In genomic region chr16:25066747-25067631, GRCh38 we compare ENCODE assay signal across 8 cellular contexts. TPM values are rescaled to one million over a fixed set of nuclear protein-coding genes. Genes with fewer than 3 reads are reported as not detected.
A peak's percentile ranks its signal among the peaks of the same experiment; 100 is the strongest.
DNase-seq lines count a peak whose midpoint lies in the region; ATAC-seq, FAIRE-seq and TF ChIP-seq lines count a peak whose summit lies in the region.

No MANE protein-coding gene starts in this region.

- peak overlapping the region; percentile 82 to 92 for H3K27ac ChIP-seq in A549
- peak overlapping the region; percentile 90 to 96 for H3K27ac ChIP-seq in coronary artery

- no peak for TF ChIP-seq RAD21 in A549 (conservative IDR thresholded peaks at IDR 0.05 in 1 of 2, IDR thresholded peaks at IDR 0.05 in 1 of 2)

- POLR2A ChIA-PET in A549 (lab: Yijun Ruan, JAX), result interaction anchor here (0.6 to 1.8 kb wide), 6 partner anchors 12 to 112 kb away, joined by 3 to 12 read pairs (median 6); partner anchors contain the start of gene LCMT1
- POLR2A ChIA-PET in activated CD4-positive, alpha-beta T cell treated with anti-CD3 and anti-CD28 coated beads, Interleukin-2, amount 10 ng/mL, durations not matched to agents 7 days and 5 days (lab: Charles Lee), result no interaction called here

- H3K9me3 Mint-ChIP-seq in activated CD4-positive, alpha-beta T cell treated with anti-CD3 and anti-CD28 coated beads, Interleukin-2, amount 10 ng/mL, durations not matched to agents 7 days and 5 days, result no peaks in the 10 kb centered on the region

- WGBS in A549 (ENCODE audit: missing lambda C conversion rate), result 12% methylated on average over 14 of the region's 63 CpGs

- H3K9me3 ChIP-seq in A549, result no peaks in the 10 kb centered on the region

- no peak for FAIRE-seq in A549 (lab: Jason Lieb, UNC)

- no peaks in the 10 kb centered on the region for H3K4me1 ChIP-seq in A549

- peak overlapping the region; percentile 81 for H3K27ac Mint-ChIP-seq in activated CD4-positive, alpha-beta T cell treated with anti-CD3 and anti-CD28 coated beads, Interleukin-2, amount 10 ng/mL, durations not matched to agents 7 days and 5 days

- peaks cover 44% of the 10 kb centered on the region for H3K4me1 Mint-ChIP-seq in activated CD4-positive, alpha-beta T cell treated with anti-CD3 and anti-CD28 coated beads, Interleukin-2, amount 10 ng/mL, durations not matched to agents 7 days and 5 days

- peak; percentile 90 for TF ChIP-seq POLR2A in A549 (IDR thresholded peaks at IDR 0.05; ENCODE audit: low read length)

- no peaks in the 10 kb centered on the region for H3K36me3 Mint-ChIP-seq in activated CD4-positive, alpha-beta T cell treated with anti-CD3 and anti-CD28 coated beads, Interleukin-2, amount 10 ng/mL, durations not matched to agents 7 days and 5 days (ENCODE audit: low read depth)

- H3K27me3 Mint-ChIP-seq in activated CD4-positive, alpha-beta T cell treated with anti-CD3 and anti-CD28 coated beads, Interleukin-2, amount 10 ng/mL, durations not matched to agents 7 days and 5 days, result peaks cover 12% of the 10 kb centered on the region

- peak overlapping the region; percentile 76 for H3K4me3 ChIP-seq in A549
- peak overlapping the region; percentile 92 for H3K4me3 ChIP-seq in coronary artery

- CTCF ChIA-PET in A549 (lab: Yijun Ruan, JAX), result interaction anchor here (1.4 to 2.0 kb wide), 2 partner anchors 11 to 69 kb away, joined by 3 to 6 read pairs; no protein-coding TSS in a partner anchor
- CTCF ChIA-PET in activated CD4-positive, alpha-beta T cell treated with anti-CD3 and anti-CD28 coated beads, Interleukin-2, amount 10 ng/mL, durations not matched to agents 7 days and 5 days (lab: Charles Lee), result interaction anchor here (0.6 to 1.0 kb wide), 6 partner anchors 10 to 79 kb away, joined by 3 to 4 read pairs (median 3); no protein-coding TSS in a partner anchor

- no peak for TF ChIP-seq EP300 in A549 (IDR thresholded peaks at IDR 0.05)

- ATAC-seq in A549 (peak; percentile 95 to 99), GM18861 (IDR thresholded peaks at IDR 0.05; ENCODE audit: unreplicated experiment) (peak; percentile 44), HG03095 (IDR thresholded peaks at IDR 0.05; ENCODE audit: unreplicated experiment) (peak; percentile 91)

- H3K4me3 Mint-ChIP-seq in activated CD4-positive, alpha-beta T cell treated with anti-CD3 and anti-CD28 coated beads, Interleukin-2, amount 10 ng/mL, durations not matched to agents 7 days and 5 days, result peak overlapping the region; percentile 73

- no peak for TF ChIP-seq CTCF in A549 (IDR thresholded peaks at IDR 0.05)
- TF ChIP-seq CTCF in coronary artery (IDR thresholded peaks at IDR 0.05), result no peak

- H3K4me2 ChIP-seq in A549, result peak overlapping the region; percentile 91

- DNase-seq in A549 (ENCODE audit: low read depth in 1 of 2, low spot score in 1 of 2) (peak; percentile 75 to 85), NCI-H510A treated with DMSO at 0.1 percent for 48 hours (lab: John Stamatoyannopoulos, UW) (peak; percentile 81), coronary artery (ENCODE audit: low spot score) (peak; percentile 90), left kidney (ENCODE audit: low read depth, low spot score) (peak; percentile 91)
- peak; percentile 78 for DNase-seq in activated CD4-positive, alpha-beta T cell treated with anti-CD3 and anti-CD28 coated beads, Interleukin-2, amount 10 ng/mL, durations not matched to agents 7 days and 5 days
- DNase-seq in stimulated activated CD4-positive, alpha-beta T cell treated with anti-CD3 and anti-CD28 coated beads, Interleukin-1b, Interleukin-23, amount 100 ng/mL, for 48 hours, result peak; percentile 79

TF ChIP-seq in A549, 52 proteins besides CTCF, POLR2A, EP300 and RAD21:
- TF ChIP-seq TP53 (CRISPR knock-in tag; IDR thresholded peaks at IDR 0.05), result no peak
- peak; percentile 86 for TF ChIP-seq BCL3 (IDR thresholded peaks at IDR 0.05)
- TF ChIP-seq SREBF2 (IDR thresholded peaks at IDR 0.05), result no peak
- TF ChIP-seq E2F6 (IDR thresholded peaks at IDR 0.05; ENCODE audit: borderline replicate concordance, low read depth), result peak; percentile 57; the same call in 1 of the 2 replicates
- peak; percentile 19; the same call in 1 of the 2 replicates for TF ChIP-seq MAX (IDR thresholded peaks at IDR 0.05)
- 0 out of 2 replicates have a peak, but pooled peaks have one; percentile 19 for TF ChIP-seq ATOH8 (CRISPR knock-in tag; IDR thresholded peaks at IDR 0.05; ENCODE audit: low read depth)
- TF ChIP-seq JUN (IDR thresholded peaks at IDR 0.05), result peak in 1 of 2 experiments; percentile 75; a peak in 3 of 5 replicates
- TF ChIP-seq PHF8 (IDR thresholded peaks at IDR 0.05; ENCODE audit: borderline replicate concordance, low read depth), result peak; percentile 82; the same call in 1 of the 2 replicates

RNA-seq across cellular contexts. Expression of gene LCMT1, which starts 44.6 kb away (rescaled TPM):
- polyA plus RNA-seq in A549 (2011; rRNA removed) (43.5 and 47.6 TPM in 2 replicates), A549 (2017; fragmentation: RNase III; extraction: RNeasy Plus Mini Kit Qiagen cat#74134 plus additional on column Dnase treatment) (34.4 to 36.6 TPM (median 36.4 TPM) in 3 replicates)
- polyA plus RNA-seq in A549 (2012; cell fraction: cytosol; rRNA removed), result 18.7 and 20.4 TPM in 2 replicates
- polyA plus RNA-seq in A549 (2012; cell fraction: nucleus; rRNA removed), result 10.8 and 15.3 TPM in 2 replicates
- 42.8 and 42.9 TPM in 2 replicates for polyA minus RNA-seq in A549 (2011; rRNA and poly(A)+ RNA removed)
- 10 to 100 TPM; 38.1 to 40.0 TPM for total RNA-seq in activated CD4-positive, alpha-beta T cell treated with anti-CD3 and anti-CD28 coated beads, Interleukin-2, amount 10 ng/mL, durations not matched to agents 7 days and 5 days

RNA-seq across cellular contexts. Expression of gene ARHGAP17, which starts 51.8 kb away (rescaled TPM):
- polyA plus RNA-seq in A549 (2011; rRNA removed), result 28.2 and 46.4 TPM in 2 replicates
- polyA plus RNA-seq in A549 (2012; cell fraction: cytosol; rRNA removed), result 28.5 and 35.8 TPM in 2 replicates
- polyA plus RNA-seq in A549 (2012; cell fraction: nucleus; rRNA removed), result 40.6 and 59.5 TPM in 2 replicates
- 35.7 to 37.8 TPM (median 37.6 TPM) in 3 replicates for polyA plus RNA-seq in A549 (2017; fragmentation: RNase III; extraction: RNeasy Plus Mini Kit Qiagen cat#74134 plus additional on column Dnase treatment)
- polyA minus RNA-seq in A549 (2011; rRNA and poly(A)+ RNA removed), result 43.7 and 44.1 TPM in 2 replicates
- 10 to 100 TPM; 72.4 to 73.2 TPM for total RNA-seq in activated CD4-positive, alpha-beta T cell treated with anti-CD3 and anti-CD28 coated beads, Interleukin-2, amount 10 ng/mL, durations not matched to agents 7 days and 5 days

Comparison
In these comparisons a context has a peak if more than half of its experiments do, and no peak if none do; other contexts are left out.
1. Peak in every context shown above with its lines: DNase-seq, ATAC-seq, H3K4me3 ChIP-seq and H3K27ac ChIP-seq.
2. ATAC-seq: peak in every context shown above with its lines; median percentile 97 in A549; 91 in HG03095; 44 in GM18861.